11 cellular contexts compared by ENCODE assay signal in the genomic region with DNA sequence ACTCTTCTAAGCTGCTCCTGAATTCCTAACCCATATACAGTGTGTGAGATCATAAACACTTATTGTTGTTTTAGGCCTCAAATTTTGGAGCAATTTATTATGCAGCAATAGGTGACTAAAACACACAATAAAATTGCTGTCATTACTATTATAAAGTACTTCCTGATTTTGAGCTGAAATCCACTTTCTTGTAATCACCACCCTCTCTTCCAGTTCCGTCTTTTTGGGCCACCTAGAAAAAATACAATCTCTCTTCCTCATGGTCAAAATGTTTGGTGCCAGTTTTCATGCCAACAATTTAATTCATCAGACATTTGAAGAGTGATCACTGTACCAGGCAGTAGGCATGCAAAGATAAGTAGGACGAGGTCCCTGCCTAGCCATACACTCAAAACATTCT. TPM values are rescaled to one million over a fixed set of nuclear protein-coding genes. Genes with fewer than 3 reads are reported as not detected.
DNase-seq lines count a peak whose midpoint lies in the region; ATAC-seq and TF ChIP-seq lines count a peak whose summit lies in the region.
"Had no signal": no experiment of that assay in that cellular context is flagged by ENCODE, and none has a peak within 500 bp of the region (broad histone marks: within the 10 kb centered on the region; RNA-seq: fewer than 3 reads in every experiment).

No MANE protein-coding gene starts in this region.

- H3K27ac Mint-ChIP-seq in natural killer cell, result peak overlapping the region in 1 of 2 donors; percentile 50
- H3K27ac Mint-ChIP-seq: activated naive CD4-positive, alpha-beta T cell treated with anti-CD3 and anti-CD28 coated beads, Interleukin-2, amount 50 U/mL, for 24 hours; neural progenitor cell had no signal

- TF ChIP-seq CTCF in AG10803 (conservative IDR thresholded peaks at IDR 0.05; ENCODE audit: low read length) (no peak), natural killer cell (IDR thresholded peaks at IDR 0.05) (no peak), heart left ventricle (IDR thresholded peaks at IDR 0.05) (no peak)

- H3K27me3 ChIP-seq in heart left ventricle, result no peaks in the 10 kb centered on the region
- H3K27me3 ChIP-seq: neural progenitor cell had no signal

- ATAC-seq in natural killer cell, result no peak
- ATAC-seq in HG03039 (IDR thresholded peaks at IDR 0.05; ENCODE audit: unreplicated experiment), result no peak
- no peak for ATAC-seq in HG02981 (IDR thresholded peaks at IDR 0.05; ENCODE audit: unreplicated experiment)
- ATAC-seq in heart left ventricle, result no peak

- intact Hi-C loops in natural killer cell (cut with micrococcal nuclease) (no loop called here), posterior cingulate gyrus (cut with DNase I) (no loop called here), heart left ventricle (cut with DNase I) (no loop called here)

- H3K9me3 Mint-ChIP-seq in natural killer cell, result no peaks in the 10 kb centered on the region
- H3K9me3 Mint-ChIP-seq: activated naive CD4-positive, alpha-beta T cell treated with anti-CD3 and anti-CD28 coated beads, Interleukin-2, amount 50 U/mL, for 24 hours had no signal

- no peaks in the 10 kb centered on the region for H3K9me3 ChIP-seq in heart left ventricle

- peaks cover 0 to 28% (median 3%) of the 10 kb centered on the region in 12 donors for H3K4me1 ChIP-seq in heart left ventricle
- H3K4me1 ChIP-seq: neural progenitor cell had no signal

- no peaks in the 10 kb centered on the region for H3K27me3 Mint-ChIP-seq in natural killer cell (ENCODE audit: low read depth in 2 of 2)

- no peaks in the 10 kb centered on the region for H3K36me3 Mint-ChIP-seq in natural killer cell
- H3K36me3 Mint-ChIP-seq: neural progenitor cell had no signal

- H3K4me1 Mint-ChIP-seq in natural killer cell, result peaks cover 24% of the 10 kb centered on the region in 2 donors

- 74 to 89% (median 83%) methylated on average over 2 of the region's 2 CpGs for WGBS in heart left ventricle, 4 donors

- peak overlapping the region; percentile 1 for H3K4me3 Mint-ChIP-seq in natural killer cell
- H3K4me3 Mint-ChIP-seq: activated naive CD4-positive, alpha-beta T cell treated with anti-CD3 and anti-CD28 coated beads, Interleukin-2, amount 50 U/mL, for 24 hours; neural progenitor cell had no signal

- peak; percentile 5 for DNase-seq in AG10803 (ENCODE audit: low read depth)
- peak; percentile 81 for DNase-seq in MV-4-11 (lab: John Stamatoyannopoulos, UW)
- DNase-seq in caudate nucleus (lab: John Stamatoyannopoulos, UW), result no peak
- no peak for DNase-seq in natural killer cell
- no peak for DNase-seq in posterior cingulate gyrus
- DNase-seq in heart left ventricle, result no peak
- DNase-seq: NCI-H2171 had no signal

- no peak overlapping the region; the same call in 1 of the 2 replicates for H3K4me3 ChIP-seq in AG10803 (ENCODE audit: low read length)
- no peak overlapping the region for H3K4me3 ChIP-seq in heart left ventricle
- H3K4me3 ChIP-seq: neural progenitor cell had no signal

- H3K27ac ChIP-seq in caudate nucleus (ENCODE audit: low read depth, low read length) (peak overlapping the region; percentile 26), heart left ventricle (peak overlapping the region in 3 of 12 donors; percentile 6 to 28 (median 19))
- H3K27ac ChIP-seq: neural progenitor cell had no signal

- TF ChIP-seq POLR2A in heart left ventricle (IDR thresholded peaks at IDR 0.05), result no peak

- peaks cover 0 to 2% (median 0%) of the 10 kb centered on the region in 9 donors for H3K36me3 ChIP-seq in heart left ventricle
- H3K36me3 ChIP-seq: neural progenitor cell had no signal

RNA-seq across cellular contexts. Expression of a gene that starts 43.3 kb away (rescaled TPM):
- total RNA-seq in natural killer cell (10 to 100 TPM; 30.3 to 40.7 (median 38.8) TPM), heart left ventricle (10 to 100 TPM; 43.8 to 82.0 (median 55.2) TPM)
- 1 to 10 TPM; 6.8 to 9.0 TPM for polyA plus RNA-seq in heart left ventricle

Comparison
In these comparisons a context has a peak if more than half of its experiments do, and no peak if none do; other contexts are left out.
1. DNase-seq: peak in AG10803 (single experiment) and MV-4-11 (single experiment); none in caudate nucleus (0 of 61), natural killer cell (single experiment), posterior cingulate gyrus (0 of 10) and heart left ventricle (0 of 5).